Comparison of ENCODE assay signal across 1 cellular context in the genomic region with DNA sequence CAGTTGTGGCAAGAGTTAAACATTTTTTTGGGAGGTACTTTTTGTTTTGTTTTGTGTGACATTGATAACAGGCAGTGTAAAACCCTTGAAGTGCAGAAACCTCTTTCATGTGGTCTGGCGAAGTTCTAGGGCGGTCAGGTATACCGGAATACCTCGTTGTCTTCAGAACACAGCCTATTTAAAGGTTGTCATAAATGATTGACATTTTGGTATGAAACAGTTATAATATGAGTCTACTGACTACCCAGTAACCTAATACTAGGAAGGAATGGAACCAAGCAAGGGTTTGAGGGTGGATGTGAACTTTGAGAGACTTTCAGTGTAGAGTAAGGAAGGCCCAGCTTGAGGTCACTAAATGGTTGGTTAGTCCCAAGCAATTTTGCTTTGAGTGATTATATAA.
A peak's percentile ranks its signal among the peaks of the same experiment; 100 is the strongest.
TF ChIP-seq lines count a peak whose summit lies in the region.

No MANE protein-coding gene starts in this region.

TF ChIP-seq in K562, 482 proteins besides CTCF, POLR2A, EP300 and RAD21:
- TF ChIP-seq SIX5 (IDR thresholded peaks at IDR 0.05; ENCODE audit: borderline replicate concordance in 1 of 2, insufficient read depth in 1 of 2, low read depth in 1 of 2, low read length in 2 of 2), result no peak
- peak; percentile 27; the same call in 1 of the 2 replicates for TF ChIP-seq TCF3 (CRISPR knock-in tag; IDR thresholded peaks at IDR 0.05)
